In the genomic region with DNA sequence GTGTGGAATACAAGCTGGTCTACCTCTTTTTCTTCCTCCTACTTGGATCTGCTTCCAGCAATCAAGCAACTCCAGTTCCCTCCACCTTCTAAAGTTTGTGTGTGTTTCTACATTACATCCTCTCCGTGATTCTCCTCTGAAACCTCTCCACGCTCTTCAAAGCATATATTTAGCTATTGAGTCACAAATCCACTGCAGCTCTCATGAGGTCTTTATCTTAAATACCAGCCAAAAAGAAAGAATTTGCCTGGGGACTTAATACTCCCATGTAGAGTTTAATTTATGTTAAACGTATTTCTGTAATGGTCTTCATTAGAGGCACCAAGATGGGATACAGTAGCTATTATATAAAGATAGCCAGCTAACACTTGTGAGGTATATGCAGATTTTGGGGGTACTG, we compare ENCODE assay signal across 27 cellular contexts.
"Had no signal": no experiment of that assay in that cellular context is flagged by ENCODE, and none has a peak within 500 bp of the region (broad histone marks: within the 10 kb centered on the region; RNA-seq: fewer than 3 reads in every experiment).

No MANE protein-coding gene starts in this region.

- H3K4me1 ChIP-seq: colonic mucosa, spleen, uterus had no signal

- H3K4me3 Mint-ChIP-seq: dendritic cell treated with granulocyte-macrophage colony-stimulating factor and Interleukin-4, amounts not matched to agents 40 ng/mL and 50 ng/mL, for 4 days; memory B cell; naive B cell; nephron; stimulated activated memory B cell treated with anti-CD40 and anti-IgM and Interleukin-4, amounts not matched to agents 10 μg/mL and 1 μg/mL and 100 μg/mL, for 72 hours had no signal

- H3K27me3 ChIP-seq: colonic mucosa, esophagus squamous epithelium, ovary, sigmoid colon, spleen, tibial nerve, upper lobe of right lung, uterus had no signal

- H3K4me1 Mint-ChIP-seq: memory B cell; naive B cell; stimulated activated memory B cell treated with anti-CD40 and anti-IgM and Interleukin-4, amounts not matched to agents 10 μg/mL and 1 μg/mL and 100 μg/mL, for 72 hours had no signal

- H3K27ac ChIP-seq: colonic mucosa, lower lobe of right lung, ovary, psoas muscle, sigmoid colon, skin epidermis, spleen, thoracic aorta, tibial nerve, upper lobe of right lung, uterus had no signal

- H3K9me3 Mint-ChIP-seq: dendritic cell treated with granulocyte-macrophage colony-stimulating factor and Interleukin-4, amounts not matched to agents 40 ng/mL and 50 ng/mL, for 4 days had no signal

- H3K9me3 ChIP-seq: colonic mucosa, esophagus squamous epithelium, lower lobe of right lung, mucosa of descending colon, ovary, psoas muscle, sigmoid colon, thoracic aorta, tibial nerve, upper lobe of right lung, uterus had no signal

- ATAC-seq: left ventricle myocardium superior; right cardiac atrium; stimulated activated memory B cell treated with anti-CD40 and anti-IgM and Interleukin-4, amounts not matched to agents 10 μg/mL and 1 μg/mL and 100 μg/mL, for 72 hours; stimulated activated naive CD8-positive, alpha-beta T cell treated with anti-CD3 and anti-CD28 coated beads, Interleukin-15, Interleukin-2, amounts not matched to agents 100 U/mL and 50 U/mL, for 24 hours had no signal

- H3K27me3 Mint-ChIP-seq: dendritic cell treated with granulocyte-macrophage colony-stimulating factor and Interleukin-4, amounts not matched to agents 40 ng/mL and 50 ng/mL, for 4 days; memory B cell; naive B cell; stimulated activated memory B cell treated with anti-CD40 and anti-IgM and Interleukin-4, amounts not matched to agents 10 μg/mL and 1 μg/mL and 100 μg/mL, for 72 hours had no signal

- H3K36me3 ChIP-seq: colonic mucosa, esophagus squamous epithelium, lower lobe of right lung, ovary, sigmoid colon, spleen, thoracic aorta, tibial nerve, upper lobe of right lung, uterus had no signal

- H3K4me3 ChIP-seq: colonic mucosa, esophagus squamous epithelium, lower lobe of right lung, mucosa of descending colon, ovary, psoas muscle, sigmoid colon, skin epidermis, spleen, thoracic aorta, tibial nerve, upper lobe of right lung, uterus had no signal

- DNase-seq: colonic mucosa; effector memory CD4-positive, alpha-beta T cell; erythroblast; esophagus squamous epithelium; foreskin melanocyte; left ventricle myocardium superior; lower lobe of right lung; naive B cell; nucleus accumbens; ovary; posterior cingulate gyrus; psoas muscle; right cardiac atrium; sigmoid colon; spleen; stimulated activated CD4-positive, alpha-beta T cell treated with anti-CD3 and anti-CD28 coated beads, Interleukin-4, amount 100 ng/mL, for 4 hours; stimulated activated naive CD8-positive, alpha-beta T cell treated with anti-CD3 and anti-CD28 coated beads, Interleukin-15, Interleukin-2, amounts not matched to agents 100 U/mL and 50 U/mL, for 24 hours; upper lobe of right lung; uterus had no signal

- H3K27ac Mint-ChIP-seq: dendritic cell treated with granulocyte-macrophage colony-stimulating factor and Interleukin-4, amounts not matched to agents 40 ng/mL and 50 ng/mL, for 4 days; memory B cell; naive B cell; nephron; stimulated activated memory B cell treated with anti-CD40 and anti-IgM and Interleukin-4, amounts not matched to agents 10 μg/mL and 1 μg/mL and 100 μg/mL, for 72 hours had no signal
